ENCODE assay signal across 31 cellular contexts in the genomic region with DNA sequence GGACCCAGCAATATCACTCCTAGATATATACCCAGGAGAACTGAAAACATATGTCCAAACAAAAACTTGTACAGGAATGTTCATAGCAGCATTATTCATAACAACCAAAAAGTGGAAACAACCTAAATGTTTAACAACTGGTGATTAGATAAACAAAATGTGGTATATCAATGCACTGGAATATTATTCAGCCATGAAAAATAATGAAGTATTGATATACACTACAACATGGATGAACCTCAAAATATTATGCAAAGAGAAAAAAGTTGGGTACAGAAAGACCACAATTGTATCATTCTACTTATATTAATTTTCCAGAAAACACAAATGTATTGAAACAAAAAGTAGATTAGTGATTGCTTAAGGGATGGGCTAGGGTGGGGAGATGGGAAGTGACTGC.
"Had no signal": no experiment of that assay in that cellular context is flagged by ENCODE, and none has a peak within 500 bp of the region (broad histone marks: within the 10 kb centered on the region; RNA-seq: fewer than 3 reads in every experiment).

No MANE protein-coding gene starts in this region.

- H2AFZ ChIP-seq: neural progenitor cell, parathyroid adenoma had no signal

- H3K4me1 Mint-ChIP-seq: natural killer cell; stimulated activated memory B cell treated with anti-CD40 and anti-IgM and Interleukin-4, amounts not matched to agents 10 μg/mL and 1 μg/mL and 100 μg/mL, for 72 hours; stimulated activated naive CD8-positive, alpha-beta T cell treated with anti-CD3 and anti-CD28 coated beads, Interleukin-15, amount 100 ng/mL, for 72 hours had no signal

- H3K4me3 Mint-ChIP-seq: natural killer cell; nephron; neural progenitor cell; stimulated activated memory B cell treated with anti-CD40 and anti-IgM and Interleukin-4, amounts not matched to agents 10 μg/mL and 1 μg/mL and 100 μg/mL, for 72 hours; stimulated activated naive CD8-positive, alpha-beta T cell treated with anti-CD3 and anti-CD28 coated beads, Interleukin-15, amount 100 ng/mL, for 72 hours; type B pancreatic cell had no signal

- H3K79me2 ChIP-seq: parathyroid adenoma had no signal

- H3K27ac ChIP-seq: ovary, parathyroid adenoma, psoas muscle, skin epidermis, spleen, suprapubic skin, testis, tibial artery, transverse colon, upper lobe of right lung, uterus had no signal

- H3K4me1 ChIP-seq: parathyroid adenoma, psoas muscle, spleen, suprapubic skin, testis, tibial artery, upper lobe of right lung, uterus had no signal

- H3K27me3 ChIP-seq: neural progenitor cell, ovary, suprapubic skin, testis, tibial artery, transverse colon, upper lobe of right lung, uterus had no signal

- H3K9ac ChIP-seq: neural progenitor cell, parathyroid adenoma had no signal

- H3K4me3 ChIP-seq: neural progenitor cell, ovary, psoas muscle, skin epidermis, smooth muscle cell, spleen, suprapubic skin, testis, tibial artery, transverse colon, upper lobe of right lung, uterus had no signal

- ATAC-seq: natural killer cell; psoas muscle; right cardiac atrium; sciatic nerve; stimulated activated memory B cell treated with anti-CD40 and anti-IgM and Interleukin-4, amounts not matched to agents 10 μg/mL and 1 μg/mL and 100 μg/mL, for 72 hours; stimulated activated naive CD8-positive, alpha-beta T cell treated with anti-CD3 and anti-CD28 coated beads, Interleukin-15, amount 100 ng/mL, for 72 hours; stimulated activated naive CD8-positive, alpha-beta T cell treated with anti-CD3 and anti-CD28 coated beads, Interleukin-15, Interleukin-2, amounts not matched to agents 100 U/mL and 50 U/mL, for 24 hours; upper lobe of right lung had no signal

- H3K9me3 ChIP-seq: ovary, suprapubic skin, testis, uterus had no signal

- DNase-seq: natural killer cell; occipital lobe; ovary; posterior cingulate gyrus; psoas muscle; right cardiac atrium; spleen; stimulated activated CD4-positive, alpha-beta T cell treated with anti-CD3 and anti-CD28 coated beads, Interleukin-12 subunit alpha, Interleukin-12 subunit beta, amount 100 ng/mL, for 4 hours; stimulated activated CD4-positive, alpha-beta T cell treated with anti-CD3 and anti-CD28 coated beads, Interleukin-1b, Interleukin-23, amount 100 ng/mL, for 48 hours; stimulated activated CD4-positive, alpha-beta T cell treated with anti-CD3 and anti-CD28 coated beads, Interleukin-4, amount 100 ng/mL, for 1 hour; stimulated activated CD4-positive, alpha-beta T cell treated with anti-CD3 and anti-CD28 coated beads, Interleukin-4, amount 100 ng/mL, for 4 hours; stimulated activated CD8-positive, alpha-beta memory T cell treated with anti-CD3 and anti-CD28 coated beads, Interleukin-4, amount 100 ng/mL, for 48 hours; stimulated activated naive CD4-positive, alpha-beta T cell; stimulated activated naive CD8-positive, alpha-beta T cell treated with anti-CD3 and anti-CD28 coated beads, Interleukin-15, amount 100 ng/mL, for 72 hours; stimulated activated naive CD8-positive, alpha-beta T cell treated with anti-CD3 and anti-CD28 coated beads, Interleukin-15, Interleukin-2, amounts not matched to agents 100 U/mL and 50 U/mL, for 24 hours; substantia nigra; testis; tibial artery; transverse colon; upper lobe of right lung; uterus had no signal

- H3K36me3 ChIP-seq: neural progenitor cell, ovary, spleen, suprapubic skin, tibial artery, transverse colon, upper lobe of right lung, uterus had no signal

- H3K27me3 Mint-ChIP-seq: stimulated activated naive CD8-positive, alpha-beta T cell treated with anti-CD3 and anti-CD28 coated beads, Interleukin-15, amount 100 ng/mL, for 72 hours had no signal

- H3K36me3 Mint-ChIP-seq: natural killer cell; neural progenitor cell; stimulated activated memory B cell treated with anti-CD40 and anti-IgM and Interleukin-4, amounts not matched to agents 10 μg/mL and 1 μg/mL and 100 μg/mL, for 72 hours; type B pancreatic cell had no signal

- H3K4me2 ChIP-seq: neural progenitor cell, smooth muscle cell had no signal

- H3K27ac Mint-ChIP-seq: natural killer cell; nephron; neural progenitor cell; progenitor cell of endocrine pancreas; stimulated activated memory B cell treated with anti-CD40 and anti-IgM and Interleukin-4, amounts not matched to agents 10 μg/mL and 1 μg/mL and 100 μg/mL, for 72 hours; stimulated activated naive CD8-positive, alpha-beta T cell treated with anti-CD3 and anti-CD28 coated beads, Interleukin-15, amount 100 ng/mL, for 72 hours; type B pancreatic cell had no signal
